Comparison of ENCODE assay signal across 1 cellular context in the genomic region with DNA sequence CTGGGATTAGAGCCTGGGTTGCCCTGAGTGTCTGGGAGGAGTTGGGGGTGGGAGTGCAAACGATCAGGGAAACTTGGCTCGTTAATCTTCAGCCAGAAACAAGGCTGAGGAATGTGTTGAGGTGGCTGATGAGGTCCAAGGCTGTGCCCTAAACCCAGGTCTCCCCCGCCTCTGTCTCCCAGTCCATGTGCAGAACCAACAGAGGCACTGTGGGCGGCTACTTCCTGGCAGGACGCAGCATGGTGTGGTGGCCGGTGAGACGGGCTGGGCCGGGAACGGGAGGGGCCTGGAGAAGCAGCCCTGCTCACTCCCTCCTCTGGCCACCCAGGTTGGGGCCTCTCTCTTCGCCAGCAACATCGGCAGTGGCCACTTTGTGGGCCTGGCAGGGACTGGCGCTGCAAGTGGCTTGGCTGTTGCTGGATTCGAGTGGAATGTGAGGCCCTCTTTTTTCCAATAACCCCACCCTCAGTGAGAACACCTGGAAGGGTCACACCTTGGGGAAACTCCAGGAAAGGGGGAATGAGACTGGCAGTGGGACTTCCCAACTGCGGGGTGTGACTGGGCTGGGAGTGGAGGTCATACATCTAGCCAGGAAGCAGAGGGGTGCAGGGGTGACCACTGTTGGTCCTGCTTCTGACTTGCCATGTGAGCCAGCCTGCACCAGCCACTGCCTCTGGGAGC.
TF ChIP-seq lines count a peak whose summit lies in the region.

No MANE protein-coding gene starts in this region.

TF ChIP-seq in HepG2, 621 proteins besides CTCF, POLR2A, EP300 and RAD21 (continued from another document and continues in another):
- TF ChIP-seq ZNF318 (CRISPR knock-in tag; IDR thresholded peaks at IDR 0.05) (no peak), ZNF883 (CRISPR knock-in tag; IDR thresholded peaks at IDR 0.05; ENCODE audit: not compliant biosample characterization) (peak; percentile 8), ZFP41 (CRISPR knock-in tag; IDR thresholded peaks at IDR 0.05; ENCODE audit: borderline replicate concordance) (0 out of 2 replicates have a peak, but pooled peaks have one; percentile 47), SIX1 (CRISPR knock-in tag; IDR thresholded peaks at IDR 0.05; ENCODE audit: borderline replicate concordance) (no peak), CAMTA2 (CRISPR knock-in tag; IDR thresholded peaks at IDR 0.05; ENCODE audit: borderline replicate concordance) (no peak), HOXD1 (CRISPR knock-in tag; IDR thresholded peaks at IDR 0.05) (peak; percentile 81), MED8 (CRISPR knock-in tag; IDR thresholded peaks at IDR 0.05; ENCODE audit: insufficient replicate concordance) (no peak), PRPF4 (IDR thresholded peaks at IDR 0.05; ENCODE audit: low read depth, low read length, poor library complexity, severe bottlenecking) (no peak), SKI (IDR thresholded peaks at IDR 0.05; ENCODE audit: partially characterized antibody) (peak; percentile 41), ZNF737 (CRISPR knock-in tag; IDR thresholded peaks at IDR 0.05; ENCODE audit: borderline replicate concordance) (no peak), YEATS2 (CRISPR knock-in tag; IDR thresholded peaks at IDR 0.05; ENCODE audit: borderline replicate concordance) (no peak), CREB1 (IDR thresholded peaks at IDR 0.05) (no peak), CREB1 (CRISPR knock-in tag; IDR thresholded peaks at IDR 0.05) (no peak), SP1 (IDR thresholded peaks at IDR 0.05) (no peak), SP1 (CRISPR knock-in tag; IDR thresholded peaks at IDR 0.05) (peak; percentile 68), FOXA1 (IDR thresholded peaks at IDR 0.05) (no peak), FOXA1 (CRISPR knock-in tag; IDR thresholded peaks at IDR 0.05) (peak; percentile 55), PCBP1 (IDR thresholded peaks at IDR 0.05; ENCODE audit: borderline replicate concordance, low read depth, low read length) (no peak), PAXIP1 (CRISPR knock-in tag; conservative IDR thresholded peaks at IDR 0.05) (peak; percentile 69), ZNF569 (CRISPR knock-in tag; IDR thresholded peaks at IDR 0.05; ENCODE audit: borderline replicate concordance) (no peak), NCOR1 (IDR thresholded peaks at IDR 0.05; ENCODE audit: borderline replicate concordance, low read length) (no peak), MAFF (IDR thresholded peaks at IDR 0.05; ENCODE audit: low read depth, low read length) (no peak), FOXK2 (IDR thresholded peaks at IDR 0.05) (no peak), CHCHD3 (CRISPR knock-in tag; IDR thresholded peaks at IDR 0.05) (no peak), RNF219 (CRISPR knock-in tag; IDR thresholded peaks at IDR 0.05) (no peak), ZNF432 (CRISPR knock-in tag; IDR thresholded peaks at IDR 0.05; ENCODE audit: borderline replicate concordance) (no peak), HNRNPLL (IDR thresholded peaks at IDR 0.05; ENCODE audit: low read depth, low read length, poor library complexity, severe bottlenecking) (no peak), ZNF430 (CRISPR knock-in tag; IDR thresholded peaks at IDR 0.05) (peak; percentile 36; the same call in 1 of the 2 replicates), ZNF350 (CRISPR knock-in tag; IDR thresholded peaks at IDR 0.05; ENCODE audit: borderline replicate concordance, low read depth) (peak; percentile 54), ZNF772 (CRISPR knock-in tag; IDR thresholded peaks at IDR 0.05) (peak; percentile 50; the same call in 1 of the 2 replicates), ZSCAN29 (CRISPR knock-in tag; conservative IDR thresholded peaks at IDR 0.05) (no peak), GPBP1L1 (CRISPR knock-in tag; IDR thresholded peaks at IDR 0.05) (no peak)
- TF ChIP-seq, protein P1, sequence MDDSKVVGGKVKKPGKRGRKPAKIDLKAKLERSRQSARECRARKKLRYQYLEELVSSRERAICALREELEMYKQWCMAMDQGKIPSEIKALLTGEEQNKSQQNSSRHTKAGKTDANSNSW (CRISPR knock-in tag; IDR thresholded peaks at IDR 0.05; ENCODE audit: borderline replicate concordance) = no peak
- TF ChIP-seq, protein P2, sequence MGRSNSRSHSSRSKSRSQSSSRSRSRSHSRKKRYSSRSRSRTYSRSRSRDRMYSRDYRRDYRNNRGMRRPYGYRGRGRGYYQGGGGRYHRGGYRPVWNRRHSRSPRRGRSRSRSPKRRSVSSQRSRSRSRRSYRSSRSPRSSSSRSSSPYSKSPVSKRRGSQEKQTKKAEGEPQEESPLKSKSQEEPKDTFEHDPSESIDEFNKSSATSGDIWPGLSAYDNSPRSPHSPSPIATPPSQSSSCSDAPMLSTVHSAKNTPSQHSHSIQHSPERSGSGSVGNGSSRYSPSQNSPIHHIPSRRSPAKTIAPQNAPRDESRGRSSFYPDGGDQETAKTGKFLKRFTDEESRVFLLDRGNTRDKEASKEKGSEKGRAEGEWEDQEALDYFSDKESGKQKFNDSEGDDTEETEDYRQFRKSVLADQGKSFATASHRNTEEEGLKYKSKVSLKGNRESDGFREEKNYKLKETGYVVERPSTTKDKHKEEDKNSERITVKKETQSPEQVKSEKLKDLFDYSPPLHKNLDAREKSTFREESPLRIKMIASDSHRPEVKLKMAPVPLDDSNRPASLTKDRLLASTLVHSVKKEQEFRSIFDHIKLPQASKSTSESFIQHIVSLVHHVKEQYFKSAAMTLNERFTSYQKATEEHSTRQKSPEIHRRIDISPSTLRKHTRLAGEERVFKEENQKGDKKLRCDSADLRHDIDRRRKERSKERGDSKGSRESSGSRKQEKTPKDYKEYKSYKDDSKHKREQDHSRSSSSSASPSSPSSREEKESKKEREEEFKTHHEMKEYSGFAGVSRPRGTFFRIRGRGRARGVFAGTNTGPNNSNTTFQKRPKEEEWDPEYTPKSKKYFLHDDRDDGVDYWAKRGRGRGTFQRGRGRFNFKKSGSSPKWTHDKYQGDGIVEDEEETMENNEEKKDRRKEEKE (IDR thresholded peaks at IDR 0.05) = no peak
- TF ChIP-seq, protein P3, sequence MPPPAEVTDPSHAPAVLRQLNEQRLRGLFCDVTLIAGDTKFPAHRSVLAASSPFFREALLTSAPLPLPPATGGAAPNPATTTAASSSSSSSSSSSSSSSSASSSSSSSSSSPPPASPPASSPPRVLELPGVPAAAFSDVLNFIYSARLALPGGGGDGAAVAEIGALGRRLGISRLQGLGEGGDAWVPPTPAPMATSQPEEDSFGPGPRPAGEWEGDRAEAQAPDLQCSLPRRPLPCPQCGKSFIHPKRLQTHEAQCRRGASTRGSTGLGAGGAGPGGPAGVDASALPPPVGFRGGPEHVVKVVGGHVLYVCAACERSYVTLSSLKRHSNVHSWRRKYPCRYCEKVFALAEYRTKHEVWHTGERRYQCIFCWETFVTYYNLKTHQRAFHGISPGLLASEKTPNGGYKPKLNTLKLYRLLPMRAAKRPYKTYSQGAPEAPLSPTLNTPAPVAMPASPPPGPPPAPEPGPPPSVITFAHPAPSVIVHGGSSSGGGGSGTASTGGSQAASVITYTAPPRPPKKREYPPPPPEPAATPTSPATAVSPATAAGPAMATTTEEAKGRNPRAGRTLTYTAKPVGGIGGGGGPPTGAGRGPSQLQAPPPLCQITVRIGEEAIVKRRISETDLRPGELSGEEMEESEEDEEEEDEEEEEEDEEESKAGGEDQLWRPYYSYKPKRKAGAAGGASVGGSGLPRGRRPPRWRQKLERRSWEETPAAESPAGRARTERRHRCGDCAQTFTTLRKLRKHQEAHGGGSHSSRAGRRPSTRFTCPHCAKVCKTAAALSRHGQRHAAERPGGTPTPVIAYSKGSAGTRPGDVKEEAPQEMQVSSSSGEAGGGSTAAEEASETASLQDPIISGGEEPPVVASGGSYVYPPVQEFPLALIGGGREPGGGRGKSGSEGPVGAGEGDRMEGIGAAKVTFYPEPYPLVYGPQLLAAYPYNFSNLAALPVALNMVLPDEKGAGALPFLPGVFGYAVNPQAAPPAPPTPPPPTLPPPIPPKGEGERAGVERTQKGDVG (CRISPR knock-in tag; IDR thresholded peaks at IDR 0.05; ENCODE audit: borderline replicate concordance) = no peak
